1 cellular context compared by ENCODE assay signal in the genomic region with DNA sequence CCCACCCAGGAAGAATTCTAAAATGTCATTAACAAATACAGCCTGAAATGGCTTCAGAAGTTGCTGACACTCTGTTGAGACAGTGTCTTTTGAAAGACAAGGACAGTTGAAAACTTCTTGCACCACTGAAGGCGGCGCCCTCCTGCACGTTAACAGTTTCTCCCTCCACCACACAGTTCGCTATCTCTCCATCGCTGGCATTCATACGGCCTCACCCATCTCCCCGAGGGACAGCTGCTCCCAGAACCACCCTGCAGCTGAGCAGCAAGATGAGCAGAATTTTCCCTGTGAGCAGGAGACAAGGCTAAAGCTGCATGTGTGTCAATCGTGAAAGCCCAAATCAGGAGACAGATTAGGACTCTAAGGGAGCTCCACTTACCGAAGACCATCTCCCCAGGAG.
TF ChIP-seq lines count a peak whose summit lies in the region.

No MANE protein-coding gene starts in this region.

TF ChIP-seq in K562, 482 proteins besides CTCF, POLR2A, EP300 and RAD21 (continued from another document and continues in another):
- TF ChIP-seq, protein P1, sequence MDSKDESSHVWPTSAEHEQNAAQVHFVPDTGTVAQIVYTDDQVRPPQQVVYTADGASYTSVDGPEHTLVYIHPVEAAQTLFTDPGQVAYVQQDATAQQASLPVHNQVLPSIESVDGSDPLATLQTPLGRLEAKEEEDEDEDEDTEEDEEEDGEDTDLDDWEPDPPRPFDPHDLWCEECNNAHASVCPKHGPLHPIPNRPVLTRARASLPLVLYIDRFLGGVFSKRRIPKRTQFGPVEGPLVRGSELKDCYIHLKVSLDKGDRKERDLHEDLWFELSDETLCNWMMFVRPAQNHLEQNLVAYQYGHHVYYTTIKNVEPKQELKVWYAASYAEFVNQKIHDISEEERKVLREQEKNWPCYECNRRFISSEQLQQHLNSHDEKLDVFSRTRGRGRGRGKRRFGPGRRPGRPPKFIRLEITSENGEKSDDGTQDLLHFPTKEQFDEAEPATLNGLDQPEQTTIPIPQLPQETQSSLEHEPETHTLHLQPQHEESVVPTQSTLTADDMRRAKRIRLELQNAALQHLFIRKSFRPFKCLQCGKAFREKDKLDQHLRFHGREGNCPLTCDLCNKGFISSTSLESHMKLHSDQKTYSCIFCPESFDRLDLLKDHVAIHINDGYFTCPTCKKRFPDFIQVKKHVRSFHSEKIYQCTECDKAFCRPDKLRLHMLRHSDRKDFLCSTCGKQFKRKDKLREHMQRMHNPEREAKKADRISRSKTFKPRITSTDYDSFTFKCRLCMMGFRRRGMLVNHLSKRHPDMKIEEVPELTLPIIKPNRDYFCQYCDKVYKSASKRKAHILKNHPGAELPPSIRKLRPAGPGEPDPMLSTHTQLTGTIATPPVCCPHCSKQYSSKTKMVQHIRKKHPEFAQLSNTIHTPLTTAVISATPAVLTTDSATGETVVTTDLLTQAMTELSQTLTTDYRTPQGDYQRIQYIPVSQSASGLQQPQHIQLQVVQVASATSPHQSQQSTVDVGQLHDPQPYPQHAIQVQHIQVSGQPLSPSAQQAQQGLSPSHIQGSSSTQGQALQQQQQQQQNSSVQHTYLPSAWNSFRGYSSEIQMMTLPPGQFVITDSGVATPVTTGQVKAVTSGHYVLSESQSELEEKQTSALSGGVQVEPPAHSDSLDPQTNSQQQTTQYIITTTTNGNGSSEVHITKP (IDR thresholded peaks at IDR 0.05; ENCODE audit: partially characterized antibody) = peak; percentile 63
- TF ChIP-seq CBFA2T3 (IDR thresholded peaks at IDR 0.05) = peak; percentile 71
- peak; percentile 77 for TF ChIP-seq L3MBTL2 (IDR thresholded peaks at IDR 0.05)
- peak; percentile 74; the same call in 1 of the 2 replicates for TF ChIP-seq MTA3 (IDR thresholded peaks at IDR 0.05; ENCODE audit: borderline replicate concordance)
- TF ChIP-seq, protein P2, sequence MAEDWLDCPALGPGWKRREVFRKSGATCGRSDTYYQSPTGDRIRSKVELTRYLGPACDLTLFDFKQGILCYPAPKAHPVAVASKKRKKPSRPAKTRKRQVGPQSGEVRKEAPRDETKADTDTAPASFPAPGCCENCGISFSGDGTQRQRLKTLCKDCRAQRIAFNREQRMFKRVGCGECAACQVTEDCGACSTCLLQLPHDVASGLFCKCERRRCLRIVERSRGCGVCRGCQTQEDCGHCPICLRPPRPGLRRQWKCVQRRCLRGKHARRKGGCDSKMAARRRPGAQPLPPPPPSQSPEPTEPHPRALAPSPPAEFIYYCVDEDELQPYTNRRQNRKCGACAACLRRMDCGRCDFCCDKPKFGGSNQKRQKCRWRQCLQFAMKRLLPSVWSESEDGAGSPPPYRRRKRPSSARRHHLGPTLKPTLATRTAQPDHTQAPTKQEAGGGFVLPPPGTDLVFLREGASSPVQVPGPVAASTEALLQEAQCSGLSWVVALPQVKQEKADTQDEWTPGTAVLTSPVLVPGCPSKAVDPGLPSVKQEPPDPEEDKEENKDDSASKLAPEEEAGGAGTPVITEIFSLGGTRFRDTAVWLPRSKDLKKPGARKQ (CRISPR knock-in tag; IDR thresholded peaks at IDR 0.05) = no peak
- TF ChIP-seq, protein P3, sequence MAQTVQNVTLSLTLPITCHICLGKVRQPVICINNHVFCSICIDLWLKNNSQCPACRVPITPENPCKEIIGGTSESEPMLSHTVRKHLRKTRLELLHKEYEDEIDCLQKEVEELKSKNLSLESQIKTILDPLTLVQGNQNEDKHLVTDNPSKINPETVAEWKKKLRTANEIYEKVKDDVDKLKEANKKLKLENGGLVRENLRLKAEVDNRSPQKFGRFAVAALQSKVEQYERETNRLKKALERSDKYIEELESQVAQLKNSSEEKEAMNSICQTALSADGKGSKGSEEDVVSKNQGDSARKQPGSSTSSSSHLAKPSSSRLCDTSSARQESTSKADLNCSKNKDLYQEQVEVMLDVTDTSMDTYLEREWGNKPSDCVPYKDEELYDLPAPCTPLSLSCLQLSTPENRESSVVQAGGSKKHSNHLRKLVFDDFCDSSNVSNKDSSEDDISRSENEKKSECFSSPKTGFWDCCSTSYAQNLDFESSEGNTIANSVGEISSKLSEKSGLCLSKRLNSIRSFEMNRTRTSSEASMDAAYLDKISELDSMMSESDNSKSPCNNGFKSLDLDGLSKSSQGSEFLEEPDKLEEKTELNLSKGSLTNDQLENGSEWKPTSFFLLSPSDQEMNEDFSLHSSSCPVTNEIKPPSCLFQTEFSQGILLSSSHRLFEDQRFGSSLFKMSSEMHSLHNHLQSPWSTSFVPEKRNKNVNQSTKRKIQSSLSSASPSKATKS (CRISPR knock-in tag; IDR thresholded peaks at IDR 0.05) = no peak
- TF ChIP-seq, protein P4, sequence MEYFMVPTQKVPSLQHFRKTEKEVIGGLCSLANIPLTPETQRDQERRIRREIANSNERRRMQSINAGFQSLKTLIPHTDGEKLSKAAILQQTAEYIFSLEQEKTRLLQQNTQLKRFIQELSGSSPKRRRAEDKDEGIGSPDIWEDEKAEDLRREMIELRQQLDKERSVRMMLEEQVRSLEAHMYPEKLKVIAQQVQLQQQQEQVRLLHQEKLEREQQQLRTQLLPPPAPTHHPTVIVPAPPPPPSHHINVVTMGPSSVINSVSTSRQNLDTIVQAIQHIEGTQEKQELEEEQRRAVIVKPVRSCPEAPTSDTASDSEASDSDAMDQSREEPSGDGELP (CRISPR knock-in tag; IDR thresholded peaks at IDR 0.05; ENCODE audit: borderline replicate concordance) = peak; percentile 69; the same call in 1 of the 2 replicates
- TF ChIP-seq, protein P5, sequence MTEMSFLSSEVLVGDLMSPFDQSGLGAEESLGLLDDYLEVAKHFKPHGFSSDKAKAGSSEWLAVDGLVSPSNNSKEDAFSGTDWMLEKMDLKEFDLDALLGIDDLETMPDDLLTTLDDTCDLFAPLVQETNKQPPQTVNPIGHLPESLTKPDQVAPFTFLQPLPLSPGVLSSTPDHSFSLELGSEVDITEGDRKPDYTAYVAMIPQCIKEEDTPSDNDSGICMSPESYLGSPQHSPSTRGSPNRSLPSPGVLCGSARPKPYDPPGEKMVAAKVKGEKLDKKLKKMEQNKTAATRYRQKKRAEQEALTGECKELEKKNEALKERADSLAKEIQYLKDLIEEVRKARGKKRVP (CRISPR knock-in tag; IDR thresholded peaks at IDR 0.05) = 0 out of 2 replicates have a peak, but pooled peaks have one; percentile 27
- TF ChIP-seq DMBX1 (CRISPR knock-in tag; IDR thresholded peaks at IDR 0.05; ENCODE audit: borderline replicate concordance) = 0 out of 2 replicates have a peak, but pooled peaks have one; percentile 15
- TF ChIP-seq SMARCA4 (IDR thresholded peaks at IDR 0.05) = peak; percentile 68; the same call in 1 of the 2 replicates
- TF ChIP-seq CTBP1 (IDR thresholded peaks at IDR 0.05; ENCODE audit: borderline replicate concordance) = peak; percentile 89
- TF ChIP-seq NBN (IDR thresholded peaks at IDR 0.05; ENCODE audit: low read depth) = peak; percentile 52; the same call in 1 of the 2 replicates
- peak; percentile 28; the same call in 1 of the 2 replicates for TF ChIP-seq ATF7 (IDR thresholded peaks at IDR 0.05)
- peak; percentile 76; the same call in 1 of the 2 replicates for TF ChIP-seq GATAD2A (IDR thresholded peaks at IDR 0.05)
- TF ChIP-seq, protein P6, sequence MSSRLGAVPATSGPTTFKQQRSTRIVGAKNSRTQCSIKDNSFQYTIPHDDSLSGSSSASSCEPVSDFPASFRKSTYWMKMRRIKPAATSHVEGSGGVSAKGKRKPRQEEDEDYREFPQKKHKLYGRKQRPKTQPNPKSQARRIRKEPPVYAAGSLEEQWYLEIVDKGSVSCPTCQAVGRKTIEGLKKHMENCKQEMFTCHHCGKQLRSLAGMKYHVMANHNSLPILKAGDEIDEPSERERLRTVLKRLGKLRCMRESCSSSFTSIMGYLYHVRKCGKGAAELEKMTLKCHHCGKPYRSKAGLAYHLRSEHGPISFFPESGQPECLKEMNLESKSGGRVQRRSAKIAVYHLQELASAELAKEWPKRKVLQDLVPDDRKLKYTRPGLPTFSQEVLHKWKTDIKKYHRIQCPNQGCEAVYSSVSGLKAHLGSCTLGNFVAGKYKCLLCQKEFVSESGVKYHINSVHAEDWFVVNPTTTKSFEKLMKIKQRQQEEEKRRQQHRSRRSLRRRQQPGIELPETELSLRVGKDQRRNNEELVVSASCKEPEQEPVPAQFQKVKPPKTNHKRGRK (tag; IDR thresholded peaks at IDR 0.05) = no peak
- 0 out of 2 replicates have a peak, but pooled peaks have one; percentile 31 for TF ChIP-seq MYC (IDR thresholded peaks at IDR 0.05; ENCODE audit: low read depth, low read length)
- TF ChIP-seq MYC (CRISPR knock-in tag; IDR thresholded peaks at IDR 0.05; ENCODE audit: borderline replicate concordance, low read depth) = no peak
- TF ChIP-seq, protein P7, sequence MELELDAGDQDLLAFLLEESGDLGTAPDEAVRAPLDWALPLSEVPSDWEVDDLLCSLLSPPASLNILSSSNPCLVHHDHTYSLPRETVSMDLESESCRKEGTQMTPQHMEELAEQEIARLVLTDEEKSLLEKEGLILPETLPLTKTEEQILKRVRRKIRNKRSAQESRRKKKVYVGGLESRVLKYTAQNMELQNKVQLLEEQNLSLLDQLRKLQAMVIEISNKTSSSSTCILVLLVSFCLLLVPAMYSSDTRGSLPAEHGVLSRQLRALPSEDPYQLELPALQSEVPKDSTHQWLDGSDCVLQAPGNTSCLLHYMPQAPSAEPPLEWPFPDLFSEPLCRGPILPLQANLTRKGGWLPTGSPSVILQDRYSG (tag; conservative IDR thresholded peaks at IDR 0.05; ENCODE audit: low read depth) = 0 out of 2 replicates have a peak, but pooled peaks have one; percentile 42
- TF ChIP-seq, protein P8, sequence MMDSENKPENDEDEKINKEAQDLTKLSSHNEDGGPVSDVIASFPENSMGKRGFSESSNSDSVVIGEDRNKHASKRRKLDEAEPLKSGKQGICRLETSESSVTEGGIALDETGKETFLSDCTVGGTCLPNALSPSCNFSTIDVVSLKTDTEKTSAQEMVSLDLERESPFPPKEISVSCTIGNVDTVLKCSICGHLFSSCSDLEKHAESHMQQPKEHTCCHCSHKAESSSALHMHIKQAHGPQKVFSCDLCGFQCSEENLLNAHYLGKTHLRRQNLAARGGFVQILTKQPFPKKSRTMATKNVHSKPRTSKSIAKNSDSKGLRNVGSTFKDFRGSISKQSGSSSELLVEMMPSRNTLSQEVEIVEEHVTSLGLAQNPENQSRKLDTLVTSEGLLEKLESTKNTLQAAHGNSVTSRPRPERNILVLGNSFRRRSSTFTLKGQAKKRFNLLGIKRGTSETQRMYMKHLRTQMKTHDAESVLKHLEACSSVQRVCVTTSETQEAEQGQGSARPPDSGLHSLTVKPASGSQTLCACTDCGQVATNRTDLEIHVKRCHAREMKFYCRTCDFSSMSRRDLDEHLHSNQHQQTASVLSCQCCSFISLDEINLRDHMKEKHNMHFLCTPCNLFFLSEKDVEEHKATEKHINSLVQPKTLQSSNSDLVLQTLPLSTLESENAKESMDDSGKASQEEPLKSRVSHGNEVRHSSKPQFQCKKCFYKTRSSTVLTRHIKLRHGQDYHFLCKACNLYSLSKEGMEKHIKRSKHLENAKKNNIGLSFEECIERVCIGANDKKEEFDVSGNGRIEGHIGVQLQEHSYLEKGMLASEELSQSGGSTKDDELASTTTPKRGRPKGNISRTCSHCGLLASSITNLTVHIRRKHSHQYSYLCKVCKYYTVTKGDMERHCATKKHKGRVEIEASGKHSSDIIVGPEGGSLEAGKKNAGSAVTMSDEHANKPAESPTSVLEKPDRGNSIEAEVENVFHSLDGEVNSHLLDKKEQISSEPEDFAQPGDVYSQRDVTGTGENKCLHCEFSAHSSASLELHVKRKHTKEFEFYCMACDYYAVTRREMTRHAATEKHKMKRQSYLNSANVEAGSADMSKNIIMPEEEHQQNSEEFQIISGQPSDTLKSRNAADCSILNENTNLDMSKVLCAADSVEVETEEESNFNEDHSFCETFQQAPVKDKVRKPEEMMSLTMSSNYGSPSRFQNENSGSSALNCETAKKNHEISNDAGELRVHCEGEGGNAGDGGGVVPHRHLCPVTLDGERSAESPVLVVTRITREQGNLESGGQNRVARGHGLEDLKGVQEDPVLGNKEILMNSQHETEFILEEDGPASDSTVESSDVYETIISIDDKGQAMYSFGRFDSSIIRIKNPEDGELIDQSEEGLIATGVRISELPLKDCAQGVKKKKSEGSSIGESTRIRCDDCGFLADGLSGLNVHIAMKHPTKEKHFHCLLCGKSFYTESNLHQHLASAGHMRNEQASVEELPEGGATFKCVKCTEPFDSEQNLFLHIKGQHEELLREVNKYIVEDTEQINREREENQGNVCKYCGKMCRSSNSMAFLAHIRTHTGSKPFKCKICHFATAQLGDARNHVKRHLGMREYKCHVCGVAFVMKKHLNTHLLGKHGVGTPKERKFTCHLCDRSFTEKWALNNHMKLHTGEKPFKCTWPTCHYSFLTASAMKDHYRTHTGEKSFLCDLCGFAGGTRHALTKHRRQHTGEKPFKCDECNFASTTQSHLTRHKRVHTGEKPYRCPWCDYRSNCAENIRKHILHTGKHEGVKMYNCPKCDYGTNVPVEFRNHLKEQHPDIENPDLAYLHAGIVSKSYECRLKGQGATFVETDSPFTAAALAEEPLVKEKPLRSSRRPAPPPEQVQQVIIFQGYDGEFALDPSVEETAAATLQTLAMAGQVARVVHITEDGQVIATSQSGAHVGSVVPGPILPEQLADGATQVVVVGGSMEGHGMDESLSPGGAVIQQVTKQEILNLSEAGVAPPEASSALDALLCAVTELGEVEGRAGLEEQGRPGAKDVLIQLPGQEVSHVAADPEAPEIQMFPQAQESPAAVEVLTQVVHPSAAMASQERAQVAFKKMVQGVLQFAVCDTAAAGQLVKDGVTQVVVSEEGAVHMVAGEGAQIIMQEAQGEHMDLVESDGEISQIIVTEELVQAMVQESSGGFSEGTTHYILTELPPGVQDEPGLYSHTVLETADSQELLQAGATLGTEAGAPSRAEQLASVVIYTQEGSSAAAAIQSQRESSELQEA (IDR thresholded peaks at IDR 0.05; ENCODE audit: low read depth) = no peak
- 0 out of 2 replicates have a peak, but pooled peaks have one; percentile 9 for TF ChIP-seq CREB1 (IDR thresholded peaks at IDR 0.05)
- TF ChIP-seq CREB1 (CRISPR knock-in tag; IDR thresholded peaks at IDR 0.05) = no peak
- TF ChIP-seq CBX3 (IDR thresholded peaks at IDR 0.05; ENCODE audit: borderline replicate concordance in 1 of 2, low read length in 2 of 2) = peak in 1 of 2 experiments; percentile 77; a peak in 1 of 3 replicates
- TF ChIP-seq ADNP (tag; IDR thresholded peaks at IDR 0.05) = no peak
- peak; percentile 59; the same call in 1 of the 2 replicates for TF ChIP-seq HDAC2 (IDR thresholded peaks at IDR 0.05)
- no peak for TF ChIP-seq NR4A1 (CRISPR knock-in tag; IDR thresholded peaks at IDR 0.05)
- TF ChIP-seq NR4A1 (tag; IDR thresholded peaks at IDR 0.05) = no peak
- 0 out of 2 replicates have a peak, but pooled peaks have one; percentile 26 for TF ChIP-seq FOXM1 (IDR thresholded peaks at IDR 0.05; ENCODE audit: low read depth)
- TF ChIP-seq FOXM1 (CRISPR knock-in tag; IDR thresholded peaks at IDR 0.05; ENCODE audit: low read depth) = no peak
- TF ChIP-seq JUNB (CRISPR knock-in tag; conservative IDR thresholded peaks at IDR 0.05) = no peak
- TF ChIP-seq TBP (optimal IDR thresholded peaks at IDR 0.05; ENCODE audit: low read depth, low read length) = peak; percentile 15
- TF ChIP-seq HDAC1 (IDR thresholded peaks at IDR 0.05) = peak in 1 of 2 experiments; percentile 52; a peak in 1 of 4 replicates
